13 cellular contexts compared by ENCODE assay signal in genomic region chr1:22014575-22015206, GRCh38. TPM values are rescaled to one million over a fixed set of nuclear protein-coding genes. Genes with fewer than 3 reads are reported as not detected.
"Had no signal": no experiment of that assay in that cellular context is flagged by ENCODE, and none has a peak within 500 bp of the region (broad histone marks: within the 10 kb centered on the region; RNA-seq: fewer than 3 reads in every experiment).

No MANE protein-coding gene starts in this region.

RNA-seq across cellular contexts. Expression of gene CELA3A, which starts 13.2 kb away (rescaled TPM):
- total RNA-seq: activated B cell treated with CpG ODN at 0.5 μM for 24 hours; activated CD4-positive, alpha-beta memory T cell treated with anti-CD3 and anti-CD28 coated beads for 36 hours; activated CD4-positive, alpha-beta memory T cell treated with anti-CD3 and anti-CD28 coated beads, Interleukin-2, amount 10 ng/mL, durations not matched to agents 7 days and 5 days; activated CD4-positive, alpha-beta T cell treated with anti-CD3 and anti-CD28 coated beads for 36 hours; activated CD4-positive, alpha-beta T cell treated with anti-CD3 and anti-CD28 coated beads, Interleukin-2, amount 10 ng/mL, durations not matched to agents 24 days and 14 days; activated CD4-positive, alpha-beta T cell treated with anti-CD3 and anti-CD28 coated beads, Interleukin-2, amount 10 ng/mL, durations not matched to agents 7 days and 5 days; activated CD8-positive, alpha-beta memory T cell treated with anti-CD3 and anti-CD28 coated beads for 36 hours; activated CD8-positive, alpha-beta memory T cell treated with anti-CD3 and anti-CD28 coated beads, Interleukin-2, amount 10 ng/mL, durations not matched to agents 7 days and 5 days; activated CD8-positive, alpha-beta T cell treated with anti-CD3 and anti-CD28 coated beads for 36 hours; activated CD8-positive, alpha-beta T cell treated with anti-CD3 and anti-CD28 coated beads, Interleukin-2, amount 10 ng/mL, durations not matched to agents 7 days and 5 days; T-helper 1 cell treated with Interleukin-12 subunit alpha and Interleukin-12 subunit beta and Interleukin-4 antibody, amounts not matched to agents 30 ng/mL and 1 ng/mL, for 36 hours; T-helper 17 cell; T-helper 2 cell treated with Interferon-gamma antibody and Interleukin-4, amounts not matched to agents 100 ng/mL and 5 ng/mL, for 36 hours had no signal

RNA-seq across cellular contexts. Expression of gene CELA3B, which starts 37.9 kb away (rescaled TPM):
- total RNA-seq: activated B cell treated with CpG ODN at 0.5 μM for 24 hours; activated CD4-positive, alpha-beta memory T cell treated with anti-CD3 and anti-CD28 coated beads for 36 hours; activated CD4-positive, alpha-beta memory T cell treated with anti-CD3 and anti-CD28 coated beads, Interleukin-2, amount 10 ng/mL, durations not matched to agents 7 days and 5 days; activated CD4-positive, alpha-beta T cell treated with anti-CD3 and anti-CD28 coated beads for 36 hours; activated CD4-positive, alpha-beta T cell treated with anti-CD3 and anti-CD28 coated beads, Interleukin-2, amount 10 ng/mL, durations not matched to agents 24 days and 14 days; activated CD4-positive, alpha-beta T cell treated with anti-CD3 and anti-CD28 coated beads, Interleukin-2, amount 10 ng/mL, durations not matched to agents 7 days and 5 days; activated CD8-positive, alpha-beta memory T cell treated with anti-CD3 and anti-CD28 coated beads for 36 hours; activated CD8-positive, alpha-beta memory T cell treated with anti-CD3 and anti-CD28 coated beads, Interleukin-2, amount 10 ng/mL, durations not matched to agents 7 days and 5 days; activated CD8-positive, alpha-beta T cell treated with anti-CD3 and anti-CD28 coated beads for 36 hours; activated CD8-positive, alpha-beta T cell treated with anti-CD3 and anti-CD28 coated beads, Interleukin-2, amount 10 ng/mL, durations not matched to agents 7 days and 5 days; T-helper 1 cell treated with Interleukin-12 subunit alpha and Interleukin-12 subunit beta and Interleukin-4 antibody, amounts not matched to agents 30 ng/mL and 1 ng/mL, for 36 hours; T-helper 17 cell; T-helper 2 cell treated with Interferon-gamma antibody and Interleukin-4, amounts not matched to agents 100 ng/mL and 5 ng/mL, for 36 hours had no signal
